Comparison of ENCODE assay signal across 11 cellular contexts in the genomic region with DNA sequence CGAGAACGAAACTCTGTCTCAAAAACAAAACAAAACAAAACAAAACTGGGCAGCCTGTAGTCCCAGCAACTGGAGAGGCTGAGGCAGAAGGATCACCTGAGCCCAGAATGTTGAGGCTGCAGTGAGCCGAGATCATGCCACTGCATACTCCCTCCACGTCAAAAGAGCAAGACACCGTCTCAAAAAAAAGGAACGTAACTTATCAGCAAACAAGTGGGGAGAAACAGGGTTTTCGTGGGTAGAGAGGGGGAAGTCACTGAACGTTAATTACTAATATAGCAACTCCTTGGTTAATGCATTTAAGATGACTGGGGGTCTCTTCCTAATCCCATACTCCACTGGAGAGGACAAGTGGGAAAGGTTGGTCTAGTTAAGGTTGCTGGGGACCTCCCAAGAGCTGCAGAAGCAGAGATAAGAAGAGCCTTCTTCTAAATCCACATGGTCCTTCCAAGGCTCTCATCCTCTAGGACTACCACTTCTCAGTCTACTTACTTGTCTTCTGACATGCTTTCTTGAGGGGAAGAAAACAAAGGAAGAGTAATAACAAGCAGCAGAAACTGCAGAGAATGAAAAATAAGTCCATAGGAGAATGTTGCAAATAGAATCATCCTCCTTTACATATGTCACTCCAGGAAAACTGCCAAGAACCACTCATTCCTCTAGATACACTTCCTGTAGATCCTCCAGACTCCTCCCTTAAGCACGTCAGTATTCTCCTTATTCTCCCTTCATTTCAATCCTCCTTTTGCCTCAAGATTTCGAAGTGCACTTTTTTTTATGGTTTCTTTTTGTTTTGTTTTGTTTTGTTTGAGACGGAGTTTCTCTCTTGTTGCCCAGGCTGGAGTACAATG. TPM values are rescaled to one million over a fixed set of nuclear protein-coding genes. Genes with fewer than 3 reads are reported as not detected.
DNase-seq lines count a peak whose midpoint lies in the region; FAIRE-seq and TF ChIP-seq lines count a peak whose summit lies in the region.
"Had no signal": no experiment of that assay in that cellular context is flagged by ENCODE, and none has a peak within 500 bp of the region (broad histone marks: within the 10 kb centered on the region; RNA-seq: fewer than 3 reads in every experiment).

No MANE protein-coding gene starts in this region.

- H2AFZ ChIP-seq in mammary epithelial cell (ENCODE audit: low read depth, low read length) = no peak overlapping the region

- no peak overlapping the region for H3K9ac ChIP-seq in mammary epithelial cell (ENCODE audit: insufficient read depth, low read length)

- BruUV-seq in mammary epithelial cell (replicated peaks; lab: Mats Ljungman, UMichigan) = no TSS peak

- H3K4me2 ChIP-seq in mammary epithelial cell (ENCODE audit: insufficient read depth, low read depth, low read length) = no peak overlapping the region

- WGBS in mammary epithelial cell (ENCODE audit: low coverage, missing lambda C conversion rate) = 81% methylated on average over 10 of the region's 11 CpGs

- no peak overlapping the region for H3K27ac ChIP-seq in mammary epithelial cell (ENCODE audit: insufficient read depth, low read depth, low read length)
- H3K27ac ChIP-seq: SJSA1 had no signal

- peaks cover 38% of the 10 kb centered on the region for H3K4me1 Mint-ChIP-seq in osteocyte (ENCODE audit: unreplicated experiment)

- peaks cover 4% of the 10 kb centered on the region for H3K4me1 ChIP-seq in mammary epithelial cell (ENCODE audit: insufficient read depth, low read length)

- intact Hi-C loops in mammary epithelial cell (cut with micrococcal nuclease) = no loop called here

- peak overlapping the region; percentile 83 for H3K27ac Mint-ChIP-seq in osteocyte (ENCODE audit: unreplicated experiment)
- H3K27ac Mint-ChIP-seq: progenitor cell of endocrine pancreas had no signal

- dilution Hi-C loops in mammary epithelial cell (cut with HindIII; ENCODE audit: low sequenced_read_pairs) = loop anchor here (25.0 kb wide), 1 partner anchor 165 kb away; no protein-coding TSS in a partner anchor

- H3K27me3 Mint-ChIP-seq in osteocyte (ENCODE audit: unreplicated experiment) = no peaks in the 10 kb centered on the region
- H3K27me3 Mint-ChIP-seq: progenitor cell of endocrine pancreas had no signal

- H3K9me3 ChIP-seq in mammary epithelial cell (replicated peaks; ENCODE audit: insufficient read depth, low read length) = no peaks in the 10 kb centered on the region
- H3K9me3 ChIP-seq: SJSA1 had no signal

- FAIRE-seq in D721Med (lab: Jason Lieb, UNC) = no peak

- no peak overlapping the region for H3K4me3 Mint-ChIP-seq in osteocyte (ENCODE audit: unreplicated experiment)

- in situ Hi-C loops in mammary epithelial cell (cut with MboI; ENCODE audit: low sequenced_read_pairs in 2 of 2) = no loop called here

- no peaks in the 10 kb centered on the region for H3K27me3 ChIP-seq in mammary epithelial cell (ENCODE audit: insufficient read depth, low read length)
- no peaks in the 10 kb centered on the region for H3K27me3 ChIP-seq in H7 (ENCODE audit: control insufficient read depth, insufficient read depth, low read length)
- H3K27me3 ChIP-seq: SJSA1 had no signal

- H3K36me3 ChIP-seq in mammary epithelial cell (ENCODE audit: insufficient read depth, low read length) (peaks cover under 1% of the 10 kb centered on the region), H7 (replicated peaks; ENCODE audit: control insufficient read depth, insufficient read depth, low read length) (no peaks in the 10 kb centered on the region)
- H3K36me3 ChIP-seq: SJSA1 had no signal

- H3K79me2 ChIP-seq in mammary epithelial cell (ENCODE audit: insufficient read depth, low read length) = peaks cover 99% of the 10 kb centered on the region

- CTCF ChIA-PET in mammary epithelial cell (lab: Charles Lee; ENCODE audit: low non-redundant PET) = no interaction called here

- peak; percentile 53 for DNase-seq in NCI-H1694 (lab: John Stamatoyannopoulos, UW)
- peak; percentile 39 for DNase-seq in mammary epithelial cell
- no peak for DNase-seq in osteocyte (ENCODE audit: extremely low spot score, unreplicated experiment)
- DNase-seq in H7 = no peak
- DNase-seq in T-helper 9 cell = no peak
- no peak for DNase-seq in NCI-H524 treated with DMSO at 0.1 percent for 48 hours (lab: John Stamatoyannopoulos, UW)
- no peak for DNase-seq in D721Med (ENCODE audit: insufficient read length, low spot score)
- DNase-seq: activated gamma-delta T cell treated with Interleukin-2 at 50 U/mL for 16 hours had no signal

- no peaks in the 10 kb centered on the region for H4K20me1 ChIP-seq in mammary epithelial cell (ENCODE audit: insufficient read depth, low read length)

- H3K36me3 Mint-ChIP-seq in osteocyte (ENCODE audit: unreplicated experiment) = no peaks in the 10 kb centered on the region

- H3K9me3 Mint-ChIP-seq in osteocyte (ENCODE audit: unreplicated experiment) = no peaks in the 10 kb centered on the region

- TF ChIP-seq CTCF in mammary epithelial cell (conservative IDR thresholded peaks at IDR 0.05 in 1 of 2, IDR thresholded peaks at IDR 0.05 in 1 of 2; ENCODE audit: extremely low read depth in 1 of 2, insufficient read depth in 1 of 2, low read depth in 1 of 2, low read length in 2 of 2) (no peak), osteocyte (IDR thresholded peaks at IDR 0.05) (no peak), D721Med (IDR thresholded peaks at IDR 0.05; ENCODE audit: insufficient read depth, missing control alignments) (no peak)

- peak overlapping the region; percentile 0; the same call in 1 of the 2 replicates for H3K4me3 ChIP-seq in GM08714 (ENCODE audit: low read length)
- H3K4me3 ChIP-seq in mammary epithelial cell (replicated peaks in 1 of 3; ENCODE audit: insufficient read depth in 1 of 3, low read depth in 2 of 3, low read length in 3 of 3) = no peak overlapping the region
- no peak overlapping the region for H3K4me3 ChIP-seq in H7 (ENCODE audit: insufficient read depth, low read depth, low read length)
- H3K4me3 ChIP-seq: SJSA1 had no signal

RNA-seq across cellular contexts. Expression of a gene that starts 5.8 kb away (rescaled TPM):
- total RNA-seq in mammary epithelial cell (100 to 1,000 TPM in 1 of 2 donors, 10 to 100 TPM in 1; 57.2 to 104 TPM), osteocyte (72.7 and 73.7 TPM in 2 replicates)
- 89.1 TPM for polyA plus RNA-seq in mammary epithelial cell
- 125 TPM for polyA minus RNA-seq in mammary epithelial cell
- total RNA-seq in H7 (2014; rRNA removed; shearing (Covaris generic)) = 15.3 and 18.1 TPM in 2 replicates

RNA-seq across cellular contexts. Expression of a gene that starts 38.2 kb away (rescaled TPM):
- 10 to 100 TPM; 14.8 to 26.3 TPM for total RNA-seq in mammary epithelial cell
- polyA plus RNA-seq in mammary epithelial cell = 15.8 TPM
- 12.0 TPM for polyA minus RNA-seq in mammary epithelial cell
- 14.8 and 16.3 TPM in 2 replicates for total RNA-seq in osteocyte
- total RNA-seq in H7 (2014; rRNA removed; shearing (Covaris generic)) = 19.4 and 23.5 TPM in 2 replicates

Comparison
In these comparisons a context has a peak if more than half of its experiments do, and no peak if none do; other contexts are left out.
1. DNase-seq: peak in NCI-H1694 (single experiment) and mammary epithelial cell (single experiment); none in osteocyte (single experiment), H7 (single experiment), T-helper 9 cell (single experiment), NCI-H524 treated with DMSO at 0.1 percent for 48 hours (single experiment) and D721Med (single experiment).